ENCODE assay signal across 12 cellular contexts in the genomic region with DNA sequence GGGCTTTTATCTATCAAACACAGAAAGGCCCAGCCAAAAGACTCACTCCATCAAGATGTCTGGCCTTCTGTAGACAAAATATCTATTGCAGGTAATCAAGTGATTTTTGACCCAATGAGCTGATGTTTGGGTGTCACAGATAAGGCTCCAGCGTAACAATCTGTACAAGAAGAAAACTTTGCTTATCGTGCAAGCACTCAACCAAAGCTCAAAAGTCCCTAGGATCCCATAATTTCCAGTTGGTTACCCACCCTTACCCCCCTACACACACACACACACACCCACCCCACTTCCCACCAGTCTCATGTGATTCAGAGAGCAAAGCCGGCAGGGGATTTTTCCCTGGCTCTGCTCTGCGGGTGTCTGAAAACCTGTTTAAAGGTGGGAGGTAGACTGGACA. TPM values are rescaled to one million over a fixed set of nuclear protein-coding genes. Genes with fewer than 3 reads are reported as not detected.
DNase-seq lines count a peak whose midpoint lies in the region; ATAC-seq and TF ChIP-seq lines count a peak whose summit lies in the region.
"Had no signal": no experiment of that assay in that cellular context is flagged by ENCODE, and none has a peak within 500 bp of the region (broad histone marks: within the 10 kb centered on the region; RNA-seq: fewer than 3 reads in every experiment).

No MANE protein-coding gene starts in this region.

- H3K9me3 Mint-ChIP-seq in CD14-positive monocyte (no peaks in the 10 kb centered on the region), neural progenitor cell (peaks cover 3% of the 10 kb centered on the region), progenitor cell of endocrine pancreas (ENCODE audit: low read depth) (no peaks in the 10 kb centered on the region)
- H3K9me3 Mint-ChIP-seq in central memory CD8-positive, alpha-beta T cell, result no peaks in the 10 kb centered on the region

- H2AFZ ChIP-seq in OCI-LY1 (ENCODE audit: low read length) (no peak overlapping the region), neural progenitor cell (replicated peaks) (no peak overlapping the region)

- H3K4me1 ChIP-seq in OCI-LY1 (ENCODE audit: insufficient read depth, low read length, severe bottlenecking), result peaks cover 89% of the 10 kb centered on the region
- peaks cover 8% of the 10 kb centered on the region for H3K4me1 ChIP-seq in neural progenitor cell

- H3K9ac ChIP-seq in OCI-LY1 (ENCODE audit: low read length) (peak overlapping the region; percentile 99), neural progenitor cell (no peak overlapping the region)

- H3K4me3 ChIP-seq in OCI-LY1 (ENCODE audit: low read depth, low read length, poor library complexity, severe bottlenecking) (peak overlapping the region; percentile 82), neural progenitor cell (no peak overlapping the region)

- H3K27ac Mint-ChIP-seq in CD14-positive monocyte, result peak overlapping the region in 2 of 7 donors; percentile 46 to 73
- peak overlapping the region; percentile 94 for H3K27ac Mint-ChIP-seq in central memory CD8-positive, alpha-beta T cell (ENCODE audit: low read depth)
- H3K27ac Mint-ChIP-seq in neural progenitor cell, result peak overlapping the region; percentile 31
- H3K27ac Mint-ChIP-seq in progenitor cell of endocrine pancreas, result no peak overlapping the region

- intact Hi-C loops in CD14-positive monocyte (cut with micrococcal nuclease), result loop anchor here (10.0 kb wide), 2 partner anchors 91 to 99 kb away; no protein-coding TSS in a partner anchor

- ATAC-seq in central memory CD8-positive, alpha-beta T cell (replicated peaks; ENCODE audit: extremely low read depth, poor library complexity, severe bottlenecking), result no peak
- ATAC-seq in HG02885 (IDR thresholded peaks at IDR 0.05; ENCODE audit: poor library complexity, unreplicated experiment) (no peak), GM21447 (IDR thresholded peaks at IDR 0.05; ENCODE audit: unreplicated experiment) (no peak)

- H3K9me3 ChIP-seq in OCI-LY1 (ENCODE audit: low read length), result no peaks in the 10 kb centered on the region
- no peaks in the 10 kb centered on the region for H3K9me3 ChIP-seq in neural progenitor cell (ENCODE audit: low read depth)

- DNase-seq in CD14-positive monocyte (ENCODE audit: low spot score), result no peak
- no peak for DNase-seq in central memory CD8-positive, alpha-beta T cell (ENCODE audit: low spot score in 2 of 2)
- DNase-seq in neural progenitor cell (ENCODE audit: low spot score), result no peak
- DNase-seq in nucleus accumbens (lab: John Stamatoyannopoulos, UW), result no peak
- no peak for DNase-seq in progenitor cell of endocrine pancreas (ENCODE audit: low spot score, unreplicated experiment)
- DNase-seq: COR-L47; IMR-90; NCI-H345; stimulated activated CD8-positive, alpha-beta memory T cell treated with anti-CD3 and anti-CD28 coated beads, Interleukin-4, amount 100 ng/mL, for 48 hours had no signal

- H3K36me3 Mint-ChIP-seq in CD14-positive monocyte, result peaks cover 71 to 77% of the 10 kb centered on the region in 2 donors
- peaks cover 74% of the 10 kb centered on the region for H3K36me3 Mint-ChIP-seq in central memory CD8-positive, alpha-beta T cell (ENCODE audit: insufficient read depth)
- H3K36me3 Mint-ChIP-seq in neural progenitor cell, result peaks cover 15% of the 10 kb centered on the region
- peaks cover 2% of the 10 kb centered on the region for H3K36me3 Mint-ChIP-seq in progenitor cell of endocrine pancreas (ENCODE audit: insufficient read depth)

- no peaks in the 10 kb centered on the region for H3K27me3 ChIP-seq in OCI-LY1 (ENCODE audit: insufficient read depth, low read length)
- H3K27me3 ChIP-seq in neural progenitor cell, result peaks cover 44% of the 10 kb centered on the region

- peaks cover 78% of the 10 kb centered on the region for H3K4me1 Mint-ChIP-seq in CD14-positive monocyte
- H3K4me1 Mint-ChIP-seq in central memory CD8-positive, alpha-beta T cell, result peaks cover 73% of the 10 kb centered on the region
- peaks cover 44% of the 10 kb centered on the region for H3K4me1 Mint-ChIP-seq in neural progenitor cell
- H3K4me1 Mint-ChIP-seq in progenitor cell of endocrine pancreas (ENCODE audit: low read depth), result peaks cover 28% of the 10 kb centered on the region

- H3K36me3 ChIP-seq in OCI-LY1 (ENCODE audit: insufficient read depth, low read length), result peaks cover 84% of the 10 kb centered on the region
- no peaks in the 10 kb centered on the region for H3K36me3 ChIP-seq in neural progenitor cell

- peak overlapping the region; percentile 95 for H3K27ac ChIP-seq in OCI-LY1 (ENCODE audit: low read depth, low read length, poor library complexity, severe bottlenecking)
- H3K27ac ChIP-seq in neural progenitor cell, result no peak overlapping the region

- H3K4me2 ChIP-seq in OCI-LY1 (ENCODE audit: low read length) (peak overlapping the region; percentile 89), neural progenitor cell (no peak overlapping the region)

- H3F3A ChIP-seq in OCI-LY1 (ENCODE audit: insufficient read depth, low read length) (0 out of 2 replicates have a peak, but pooled peaks cover 3% of the 10 kb centered on the region), neural progenitor cell (ENCODE audit: low read depth) (peaks cover 25% of the 10 kb centered on the region)

- no peaks in the 10 kb centered on the region for H4K20me1 ChIP-seq in OCI-LY1 (ENCODE audit: insufficient read depth, low read length)
- no peaks in the 10 kb centered on the region for H4K20me1 ChIP-seq in neural progenitor cell (ENCODE audit: low read depth)

- H3K27me3 Mint-ChIP-seq in CD14-positive monocyte (ENCODE audit: low read depth in 3 of 3) (no peaks in the 10 kb centered on the region), neural progenitor cell (ENCODE audit: insufficient read depth, low read depth) (no peaks in the 10 kb centered on the region), progenitor cell of endocrine pancreas (peaks cover 14% of the 10 kb centered on the region)
- no peaks in the 10 kb centered on the region for H3K27me3 Mint-ChIP-seq in central memory CD8-positive, alpha-beta T cell

- H3K79me2 ChIP-seq in OCI-LY1 (ENCODE audit: insufficient read depth, low read length) (peaks cover 92% of the 10 kb centered on the region), neural progenitor cell (ENCODE audit: low read depth) (no peaks in the 10 kb centered on the region)

- TF ChIP-seq CTCF in CD14-positive monocyte (IDR thresholded peaks at IDR 0.05) (no peak), OCI-LY1 (IDR thresholded peaks at IDR 0.05; ENCODE audit: low read length) (no peak), neural progenitor cell (IDR thresholded peaks at IDR 0.05) (no peak), progenitor cell of endocrine pancreas (IDR thresholded peaks at IDR 0.05; ENCODE audit: unreplicated experiment) (no peak)

- H3K9me2 ChIP-seq in OCI-LY1 (ENCODE audit: low read depth, low read length), result no peaks in the 10 kb centered on the region

- H3K4me3 Mint-ChIP-seq in CD14-positive monocyte (peak overlapping the region; percentile 66 to 67), neural progenitor cell (no peak overlapping the region), progenitor cell of endocrine pancreas (ENCODE audit: low read depth) (no peak overlapping the region)
- peak overlapping the region; percentile 96 for H3K4me3 Mint-ChIP-seq in central memory CD8-positive, alpha-beta T cell

RNA-seq across cellular contexts. Expression of gene ITPKB, which starts 5.8 kb away (rescaled TPM):
- polyA plus RNA-seq in CD14-positive monocyte, result 10 to 100 TPM in 1 of 2 donors, 1 to 10 TPM in 1; 7.3 to 10.2 TPM
- total RNA-seq in neural progenitor cell (ENCODE audit: low replicate concordance), result 1.6 and 4.5 TPM in 2 replicates
- 9.3 and 9.8 TPM in 2 replicates for total RNA-seq in progenitor cell of endocrine pancreas

Comparison
In these comparisons a context has a peak if more than half of its experiments do, and no peak if none do; other contexts are left out.
1. H3K4me3 Mint-ChIP-seq: peak in CD14-positive monocyte (2 of 2) and central memory CD8-positive, alpha-beta T cell (single experiment); none in neural progenitor cell (single experiment) and progenitor cell of endocrine pancreas (single experiment).